In the genomic region with DNA sequence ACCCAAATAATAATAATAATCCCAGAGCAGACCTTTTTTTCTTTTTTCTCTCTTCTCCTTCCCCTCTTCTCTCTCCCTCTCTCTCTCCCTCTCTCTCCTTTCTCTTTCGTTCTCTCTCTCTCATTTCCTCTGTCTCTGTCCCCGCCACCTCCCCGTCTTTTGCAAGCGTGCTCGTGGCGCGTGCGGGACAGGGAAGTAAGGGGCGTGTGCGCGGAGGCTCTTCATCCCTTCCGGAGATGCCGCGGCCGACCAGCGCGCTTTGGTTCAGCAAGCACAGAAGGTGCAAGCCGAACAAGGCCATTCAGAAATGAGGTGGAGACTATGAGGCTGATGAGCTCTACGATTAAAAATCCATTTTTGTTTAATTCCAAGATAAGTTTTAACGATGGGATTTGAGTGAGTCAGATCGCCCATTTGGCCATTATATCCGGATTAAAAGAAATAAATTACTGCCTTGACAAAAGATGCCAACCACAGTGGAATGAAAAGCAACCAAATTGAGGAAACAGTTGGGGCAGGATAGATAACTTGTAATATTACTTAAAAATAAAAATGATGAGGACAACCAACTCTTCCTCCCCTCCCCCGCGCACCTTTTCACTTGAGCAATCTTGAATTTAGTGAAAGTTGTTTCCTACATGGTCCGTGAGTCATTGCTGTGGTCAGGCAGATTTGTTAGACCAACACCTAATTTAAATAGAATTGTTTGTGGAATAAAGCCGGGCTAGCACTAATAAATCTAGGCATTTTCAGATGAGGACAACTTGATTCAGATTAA, we compare ENCODE assay signal across 8 cellular contexts. TPM values are rescaled to one million over a fixed set of nuclear protein-coding genes. Genes with fewer than 3 reads are reported as not detected.
A peak's percentile ranks its signal among the peaks of the same experiment; 100 is the strongest.
DNase-seq lines count a peak whose midpoint lies in the region; ATAC-seq and TF ChIP-seq lines count a peak whose summit lies in the region.

No MANE protein-coding gene starts in this region.

- H3K36me3 Mint-ChIP-seq in natural killer cell treated with Interleukin-12 subunit alpha and Interleukin-12 subunit beta and Interleukin-15 and Interleukin-18, amount 100 ng/mL, for 72 hours, result no peaks in the 10 kb centered on the region

- peak in 1 of 4 donors; percentile 35 for TF ChIP-seq POLR2A in esophagus squamous epithelium (IDR thresholded peaks at IDR 0.05)

- H3K9me3 Mint-ChIP-seq in natural killer cell treated with Interleukin-12 subunit alpha and Interleukin-12 subunit beta and Interleukin-15 and Interleukin-18, amount 100 ng/mL, for 72 hours, result no peaks in the 10 kb centered on the region

- H3K27me3 Mint-ChIP-seq in natural killer cell treated with Interleukin-12 subunit alpha and Interleukin-12 subunit beta and Interleukin-15 and Interleukin-18, amount 100 ng/mL, for 72 hours, result no peaks in the 10 kb centered on the region

- peak; percentile 76 to 86 for ATAC-seq in natural killer cell treated with Interleukin-12 subunit alpha and Interleukin-12 subunit beta and Interleukin-15 and Interleukin-18, amount 100 ng/mL, for 72 hours
- no peak for ATAC-seq in GM21423 (IDR thresholded peaks at IDR 0.05; ENCODE audit: unreplicated experiment)

- WGBS in esophagus squamous epithelium, 2 donors, result 6 to 7% methylated on average over 26 of the region's 26 CpGs
- WGBS in thymus, result 14% methylated on average over 26 of the region's 26 CpGs

- H3K4me3 Mint-ChIP-seq in natural killer cell treated with Interleukin-12 subunit alpha and Interleukin-12 subunit beta and Interleukin-15 and Interleukin-18, amount 100 ng/mL, for 72 hours, result peak overlapping the region; percentile 97

- peaks cover 55 to 71% of the 10 kb centered on the region in 2 donors for H3K4me1 Mint-ChIP-seq in natural killer cell treated with Interleukin-12 subunit alpha and Interleukin-12 subunit beta and Interleukin-15 and Interleukin-18, amount 100 ng/mL, for 72 hours (ENCODE audit: low read depth in 2 of 2)

- H3K4me3 ChIP-seq in esophagus squamous epithelium, result peak overlapping the region; percentile 70 to 90 (median 83)
- peak overlapping the region; percentile 60 for H3K4me3 ChIP-seq in thymus (ENCODE audit: low read length)

- peak overlapping the region; percentile 86 to 91 for H3K27ac Mint-ChIP-seq in natural killer cell treated with Interleukin-12 subunit alpha and Interleukin-12 subunit beta and Interleukin-15 and Interleukin-18, amount 100 ng/mL, for 72 hours

- H3K4me1 ChIP-seq in esophagus squamous epithelium (peaks cover 6 to 79% (median 23%) of the 10 kb centered on the region in 3 donors), thymus (ENCODE audit: control insufficient read depth, insufficient read depth, low read length) (peaks cover 2% of the 10 kb centered on the region)

- H3K27ac ChIP-seq in esophagus squamous epithelium (peak overlapping the region; percentile 78 to 96 (median 94)), thymus (ENCODE audit: low read depth) (no peak overlapping the region)

- H3K9me3 ChIP-seq in esophagus squamous epithelium (no peaks in the 10 kb centered on the region), thymus (ENCODE audit: control insufficient read depth) (no peaks in the 10 kb centered on the region)

- DNase-seq in EL (peak; percentile 56), NCI-H524 (lab: John Stamatoyannopoulos, UW) (peak; percentile 7 to 40), activated T-cell treated with anti-CD3 and anti-CD28 coated beads for 48 hours (ENCODE audit: low read depth) (peak; percentile 54), esophagus squamous epithelium (lab: John Stamatoyannopoulos, UW) (no peak), NCI-H526 treated with DMSO at 0.1 percent for 48 hours (lab: John Stamatoyannopoulos, UW) (no peak)
- peak; percentile 86 for DNase-seq in natural killer cell treated with Interleukin-12 subunit alpha and Interleukin-12 subunit beta and Interleukin-15 and Interleukin-18, amount 100 ng/mL, for 72 hours (ENCODE audit: low spot score)

- TF ChIP-seq CTCF in esophagus squamous epithelium (IDR thresholded peaks at IDR 0.05), result no peak

- H3K27me3 ChIP-seq in esophagus squamous epithelium (no peaks in the 10 kb centered on the region), thymus (ENCODE audit: control insufficient read depth, insufficient read depth) (peaks cover 4% of the 10 kb centered on the region)

- intact Hi-C loops in esophagus squamous epithelium (cut with DNase I), result no loop called here

- no peaks in the 10 kb centered on the region for H3K36me3 ChIP-seq in esophagus squamous epithelium
- H3K36me3 ChIP-seq in thymus (ENCODE audit: control insufficient read depth, insufficient read depth), result no peaks in the 10 kb centered on the region

RNA-seq across cellular contexts. Expression of gene AMIGO2, which starts 1.2 kb away (rescaled TPM):
- total RNA-seq in esophagus squamous epithelium, result 1 to 10 TPM; 1.6 to 4.8 (median 2.9) TPM
- 1 to 10 TPM; 5.0 to 5.6 TPM for total RNA-seq in natural killer cell treated with Interleukin-12 subunit alpha and Interleukin-12 subunit beta and Interleukin-15 and Interleukin-18, amount 100 ng/mL, for 72 hours
- 19.7 TPM for polyA plus RNA-seq in thymus

RNA-seq across cellular contexts. Expression of gene PCED1B, which starts 1.5 kb away (rescaled TPM):
- 1 to 10 TPM in 3 of 4 donors, not detected in 1; 1.2 to 2.5 (median 2.3) TPM for total RNA-seq in esophagus squamous epithelium
- total RNA-seq in natural killer cell treated with Interleukin-12 subunit alpha and Interleukin-12 subunit beta and Interleukin-15 and Interleukin-18, amount 100 ng/mL, for 72 hours, result 10 to 100 TPM; 39.5 to 41.2 TPM
- polyA plus RNA-seq in thymus, result 7.7 TPM

Comparison
In these comparisons a context has a peak if more than half of its experiments do, and no peak if none do; other contexts are left out.
1. DNase-seq: peak in EL (single experiment), NCI-H524 (2 of 2), activated T-cell treated with anti-CD3 and anti-CD28 coated beads for 48 hours (single experiment) and natural killer cell treated with Interleukin-12 subunit alpha and Interleukin-12 subunit beta and Interleukin-15 and Interleukin-18, amount 100 ng/mL, for 72 hours (single experiment); none in esophagus squamous epithelium (single experiment) and NCI-H526 treated with DMSO at 0.1 percent for 48 hours (single experiment).
2. RNA of gene PCED1B, which starts 1.5 kb away (total RNA-seq): 39.5 to 41.2 TPM in natural killer cell treated with Interleukin-12 subunit alpha and Interleukin-12 subunit beta and Interleukin-15 and Interleukin-18, amount 100 ng/mL, for 72 hours; 1.2 to 2.5 TPM in esophagus squamous epithelium; every median in the first group is over 10 times any median in the second.